25 cellular contexts compared by ENCODE assay signal in the genomic region with DNA sequence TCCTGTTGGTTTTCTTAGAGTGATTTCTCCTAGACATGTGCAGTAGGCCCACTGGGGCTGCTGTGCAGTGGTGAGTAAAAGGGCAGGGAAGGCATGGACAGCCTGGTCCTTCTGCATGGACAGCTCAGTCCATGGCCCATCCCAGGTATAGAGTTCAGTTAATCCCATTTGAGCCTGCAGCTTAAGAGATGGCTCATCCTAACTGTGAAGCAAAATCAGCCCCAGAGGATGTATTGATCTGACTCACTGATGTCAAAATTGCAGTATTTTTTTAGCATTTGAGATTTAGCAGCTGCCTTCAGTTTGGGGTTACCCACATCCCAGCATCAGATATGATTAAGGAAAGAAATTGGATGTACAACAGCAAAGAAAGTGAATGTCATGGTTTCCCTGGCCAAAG.
"Had no signal": no experiment of that assay in that cellular context is flagged by ENCODE, and none has a peak within 500 bp of the region (broad histone marks: within the 10 kb centered on the region; RNA-seq: fewer than 3 reads in every experiment).

No MANE protein-coding gene starts in this region.

- H3K4me3 ChIP-seq: body of pancreas, coronary artery, dorsolateral prefrontal cortex, spleen, tibial nerve had no signal

- H3K4me1 ChIP-seq: body of pancreas, spleen had no signal

- H3K27ac ChIP-seq: body of pancreas, coronary artery, parathyroid adenoma, spleen, tibial nerve had no signal

- H3K4me3 Mint-ChIP-seq: activated CD4-positive, alpha-beta T cell treated with anti-CD3 and anti-CD28 coated beads, Interleukin-2, amount 10 ng/mL, durations not matched to agents 7 days and 5 days; activated CD8-positive, alpha-beta T cell treated with anti-CD3 and anti-CD28 coated beads for 36 hours; activated T-cell treated with anti-CD3 and anti-CD28 coated beads, Interleukin-2, amount 50 U/mL, for 4 hours; activated T-helper 17 cell treated with anti-CD3 and anti-CD28 coated beads, Interleukin-2, amount 50 U/mL, for 72 hours; neural crest cell; WTC11 had no signal

- H3K27me3 ChIP-seq: body of pancreas, dorsolateral prefrontal cortex, spleen, tibial nerve had no signal

- H2AFZ ChIP-seq: parathyroid adenoma had no signal

- H3K9me3 Mint-ChIP-seq: activated CD4-positive, alpha-beta T cell treated with anti-CD3 and anti-CD28 coated beads, Interleukin-2, amount 10 ng/mL, durations not matched to agents 7 days and 5 days; activated CD8-positive, alpha-beta T cell treated with anti-CD3 and anti-CD28 coated beads for 36 hours; activated T-cell treated with anti-CD3 and anti-CD28 coated beads, Interleukin-2, amount 50 U/mL, for 4 hours; activated T-helper 17 cell treated with anti-CD3 and anti-CD28 coated beads, Interleukin-2, amount 50 U/mL, for 72 hours; neural crest cell; WTC11 had no signal

- H3K27me3 Mint-ChIP-seq: activated CD4-positive, alpha-beta T cell treated with anti-CD3 and anti-CD28 coated beads, Interleukin-2, amount 10 ng/mL, durations not matched to agents 7 days and 5 days; activated CD8-positive, alpha-beta T cell treated with anti-CD3 and anti-CD28 coated beads for 36 hours; activated T-helper 17 cell treated with anti-CD3 and anti-CD28 coated beads, Interleukin-2, amount 50 U/mL, for 72 hours had no signal

- H3K9me3 ChIP-seq: body of pancreas, spleen, tibial nerve had no signal

- H3K79me2 ChIP-seq: parathyroid adenoma had no signal

- ATAC-seq: activated CD8-positive, alpha-beta T cell treated with anti-CD3 and anti-CD28 coated beads for 36 hours; activated T-cell treated with anti-CD3 and anti-CD28 coated beads, Interleukin-2, amount 50 U/mL, for 4 hours; activated T-helper 17 cell treated with anti-CD3 and anti-CD28 coated beads, Interleukin-2, amount 50 U/mL, for 72 hours; body of pancreas; right cardiac atrium; WTC11 had no signal

- H3K27ac Mint-ChIP-seq: activated CD4-positive, alpha-beta T cell treated with anti-CD3 and anti-CD28 coated beads, Interleukin-2, amount 10 ng/mL, durations not matched to agents 7 days and 5 days; activated CD8-positive, alpha-beta T cell treated with anti-CD3 and anti-CD28 coated beads for 36 hours; activated T-helper 17 cell treated with anti-CD3 and anti-CD28 coated beads, Interleukin-2, amount 50 U/mL, for 72 hours; WTC11 had no signal

- DNase-seq: activated CD4-positive, alpha-beta T cell treated with anti-CD3 and anti-CD28 coated beads for 1 hour; activated CD4-positive, alpha-beta T cell treated with anti-CD3 and anti-CD28 coated beads, Interleukin-2, amount 10 ng/mL, durations not matched to agents 7 days and 5 days; activated CD8-positive, alpha-beta T cell treated with anti-CD3 and anti-CD28 coated beads for 36 hours; activated gamma-delta T cell treated with Interleukin-2 at 50 U/mL for 16 hours; activated naive CD4-positive, alpha-beta T cell treated with anti-CD3 and anti-CD28 coated beads, Interleukin-2, amount 50 U/mL, for 16 hours; activated T-cell treated with anti-CD3 and anti-CD28 coated beads, Interleukin-2, amount 50 U/mL, for 4 hours; aorta; body of pancreas; cerebellar nuclear complex; dorsolateral prefrontal cortex; effector memory CD4-positive, alpha-beta T cell; erythroblast; hippocampal formation; kidney; mammary epithelial cell; occipital lobe; right cardiac atrium; spleen; stimulated activated naive CD4-positive, alpha-beta T cell treated with Interleukin-2 at 50 U/mL for 16 hours had no signal

- H3K4me1 Mint-ChIP-seq: activated CD4-positive, alpha-beta T cell treated with anti-CD3 and anti-CD28 coated beads, Interleukin-2, amount 10 ng/mL, durations not matched to agents 7 days and 5 days; activated T-helper 17 cell treated with anti-CD3 and anti-CD28 coated beads, Interleukin-2, amount 50 U/mL, for 72 hours had no signal
